ENCODE assay signal across 8 cellular contexts in the genomic region with DNA sequence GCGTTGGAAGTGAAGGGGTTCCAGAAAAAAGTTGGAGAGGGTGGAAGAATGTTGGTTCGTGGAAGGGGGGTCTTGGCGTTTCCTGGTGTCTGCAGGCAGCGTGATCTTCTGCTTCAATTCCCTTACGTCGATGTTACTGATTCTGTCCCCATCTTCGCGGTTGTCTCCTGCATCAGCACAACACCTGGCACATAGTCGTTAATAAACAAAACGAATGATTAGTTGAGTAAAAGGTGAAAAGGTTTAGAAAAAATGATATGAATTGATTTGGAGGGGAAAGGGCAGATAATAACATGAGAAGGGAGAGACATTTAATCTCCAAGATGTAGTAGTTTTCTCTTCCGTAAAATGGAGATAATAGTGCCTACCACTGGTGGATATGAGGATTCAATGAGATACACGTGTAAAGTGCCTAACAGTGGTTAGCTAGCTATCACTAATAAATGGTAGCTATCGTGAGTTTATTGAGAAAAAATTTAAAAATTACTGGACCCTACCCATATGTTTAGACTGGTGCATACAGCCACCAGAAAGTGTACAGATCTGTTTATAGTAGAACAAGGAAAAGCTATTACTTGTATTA. TPM values are rescaled to one million over a fixed set of nuclear protein-coding genes. Genes with fewer than 3 reads are reported as not detected.
DNase-seq lines count a peak whose midpoint lies in the region; ATAC-seq and TF ChIP-seq lines count a peak whose summit lies in the region.

No MANE protein-coding gene starts in this region.

- no peaks in the 10 kb centered on the region for H4K20me1 ChIP-seq in PC-3 (ENCODE audit: low read length)

- DNase-seq in NCI-H1417 (lab: John Stamatoyannopoulos, UW) (peak in 2 of 3 experiments; percentile 37 to 56), NCI-H1417 treated with DMSO at 0.1 percent for 48 hours (lab: John Stamatoyannopoulos, UW) (no peak), HCEC 1CT (peak; percentile 31), PC-3 (no peak), coronary artery (ENCODE audit: low spot score) (no peak), GDM1 (lab: John Stamatoyannopoulos, UW) (no peak)
- no peak for DNase-seq in activated CD4-positive, CD25-positive, alpha-beta regulatory T cell treated with anti-CD3 and anti-CD28 coated beads, Interleukin-2, amount 50 U/mL, for 72 hours

- H3K4me2 ChIP-seq in PC-3 (ENCODE audit: low read length), result peak overlapping the region; percentile 87

- no peaks in the 10 kb centered on the region for H3F3A ChIP-seq in PC-3 (ENCODE audit: low read length, unreplicated experiment)

- H3K4me3 ChIP-seq in PC-3 (ENCODE audit: low read length) (peak overlapping the region; percentile 82), coronary artery (peak overlapping the region; percentile 82), mucosa of rectum (ENCODE audit: low read length in 2 of 2) (peak overlapping the region; percentile 94 to 100)

- peaks cover 95% of the 10 kb centered on the region for H3K79me2 ChIP-seq in PC-3 (ENCODE audit: low read length)

- peak overlapping the region; percentile 87 for H3K27ac ChIP-seq in PC-3 (ENCODE audit: low read length)
- peak overlapping the region; percentile 91 to 94 for H3K27ac ChIP-seq in coronary artery
- peak overlapping the region; percentile 91 to 95 for H3K27ac ChIP-seq in mucosa of rectum (ENCODE audit: low read depth in 2 of 2, low read length in 2 of 2)

- H2AFZ ChIP-seq in PC-3 (ENCODE audit: low read length), result peak overlapping the region; percentile 89

- H3K36me3 ChIP-seq in PC-3 (ENCODE audit: low read depth, low read length) (no peaks in the 10 kb centered on the region), mucosa of rectum (ENCODE audit: control insufficient read depth in 2 of 2, insufficient read depth in 2 of 2, low read length in 2 of 2) (no peaks in the 10 kb centered on the region)

- ATAC-seq in PC-3, result no peak; the same call in 1 of the 2 replicates

- H3K9ac ChIP-seq in PC-3 (ENCODE audit: low read length) (peak overlapping the region; percentile 99), mucosa of rectum (ENCODE audit: low read depth in 1 of 2, low read length in 2 of 2) (peak overlapping the region; percentile 84 to 98)

- TF ChIP-seq CTCF in PC-3 (conservative IDR thresholded peaks at IDR 0.05; ENCODE audit: low read depth, low read length) (0 out of 2 replicates have a peak, but pooled peaks have one; percentile 17), coronary artery (IDR thresholded peaks at IDR 0.05) (no peak)

- H3K27me3 ChIP-seq in PC-3 (ENCODE audit: low read length) (no peaks in the 10 kb centered on the region), mucosa of rectum (ENCODE audit: control insufficient read depth in 2 of 2, insufficient read depth in 2 of 2, low read length in 2 of 2) (no peaks in the 10 kb centered on the region)

- intact Hi-C loops in PC-3 (cut with micrococcal nuclease), result loop anchor here (5.0 kb wide), 1 partner anchor 121 kb away; no protein-coding TSS in a partner anchor

- peaks cover 32% of the 10 kb centered on the region for H3K4me1 ChIP-seq in PC-3 (ENCODE audit: insufficient read depth, low read length)
- peaks cover 22 to 26% of the 10 kb centered on the region in 2 donors for H3K4me1 ChIP-seq in mucosa of rectum (ENCODE audit: control insufficient read depth in 2 of 2, insufficient read depth in 2 of 2, low read length in 2 of 2)

- POLR2A ChIA-PET in PC-3 (lab: Charles Lee; ENCODE audit: unreplicated experiment), result no interaction called here

- BruUV-seq in PC-3 (replicated peaks; lab: Mats Ljungman, UMichigan), result TSS peak; percentile 77

- H3K9me3 ChIP-seq in PC-3 (ENCODE audit: low read length), result no peaks in the 10 kb centered on the region
- no peaks in the 10 kb centered on the region for H3K9me3 ChIP-seq in mucosa of rectum (ENCODE audit: control insufficient read depth in 2 of 2, low read length in 2 of 2)

- CTCF ChIA-PET in PC-3 (lab: Charles Lee), result no interaction called here

- H3K9me2 ChIP-seq in PC-3 (replicated peaks; ENCODE audit: low read length), result no peaks in the 10 kb centered on the region

RNA-seq across cellular contexts. Expression of gene MTREX, which starts 0.6 kb away (rescaled TPM):
- 25.6 and 44.0 TPM in 2 replicates for total RNA-seq in PC-3 (2014; rRNA removed)

RNA-seq across cellular contexts. Expression of gene DHX29, which starts 0.9 kb away (rescaled TPM):
- 9.4 and 13.4 TPM in 2 replicates for total RNA-seq in PC-3 (2014; rRNA removed)

Comparison
In these comparisons a context has a peak if more than half of its experiments do, and no peak if none do; other contexts are left out.
1. DNase-seq: peak in NCI-H1417 (2 of 3) and HCEC 1CT (single experiment); none in NCI-H1417 treated with DMSO at 0.1 percent for 48 hours (single experiment), PC-3 (single experiment), coronary artery (single experiment), GDM1 (single experiment) and activated CD4-positive, CD25-positive, alpha-beta regulatory T cell treated with anti-CD3 and anti-CD28 coated beads, Interleukin-2, amount 50 U/mL, for 72 hours (single experiment).
2. Peak in every context shown above with its lines, with median percentiles within 50 percentile points of each other: H3K27ac ChIP-seq and H3K4me3 ChIP-seq.